ENCODE assay signal across 22 cellular contexts in the genomic region with DNA sequence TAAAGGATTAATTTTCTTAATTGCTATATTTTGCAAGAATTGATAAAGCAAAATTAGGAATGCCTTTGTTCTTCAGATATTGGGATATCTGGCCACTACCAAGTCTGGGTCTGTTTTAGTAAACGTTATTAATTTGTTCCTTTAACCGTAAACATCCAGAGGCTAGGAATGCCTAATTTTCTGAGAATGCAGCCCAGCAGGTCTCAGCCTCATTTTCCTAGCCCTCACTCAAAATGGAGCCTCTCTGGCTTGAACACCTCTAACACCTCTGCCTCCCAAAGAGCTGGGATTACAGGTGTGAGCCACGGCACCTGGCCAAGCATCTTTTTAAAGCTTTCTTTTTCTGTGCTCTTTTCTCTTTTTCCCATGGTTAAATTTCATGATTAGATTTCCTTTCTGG. TPM values are rescaled to one million over a fixed set of nuclear protein-coding genes. Genes with fewer than 3 reads are reported as not detected.
DNase-seq lines count a peak whose midpoint lies in the region; ATAC-seq, FAIRE-seq and TF ChIP-seq lines count a peak whose summit lies in the region.
"Had no signal": no experiment of that assay in that cellular context is flagged by ENCODE, and none has a peak within 500 bp of the region (broad histone marks: within the 10 kb centered on the region; RNA-seq: fewer than 3 reads in every experiment).

No MANE protein-coding gene starts in this region.

- H3K36me3 ChIP-seq in H1 (ENCODE audit: control insufficient read depth in 2 of 4, insufficient read depth in 4 of 4, low read length in 3 of 4) (no peaks in the 10 kb centered on the region), trophoblast cell (ENCODE audit: control insufficient read depth in 1 of 2, insufficient read depth in 2 of 2, low read length in 2 of 2) (no peaks in the 10 kb centered on the region)

- H3K27me3 Mint-ChIP-seq in WTC11 (ENCODE audit: low read depth), result no peaks in the 10 kb centered on the region
- H3K27me3 Mint-ChIP-seq: B cell; CD4-positive, alpha-beta T cell had no signal

- no peak for FAIRE-seq in H1 (lab: Jason Lieb, UNC)
- FAIRE-seq: D721Med, GM12891, GM18507 had no signal

- H3K9ac ChIP-seq in H1 (replicated peaks in 1 of 4; ENCODE audit: extremely low read depth in 1 of 4, low read depth in 3 of 4, low read length in 3 of 4) (no peak overlapping the region), trophoblast cell (ENCODE audit: low read length) (no peak overlapping the region)
- H3K9ac ChIP-seq: BLaER1 treated with 17β-estradiol and CSF1 and Interleukin-3, amounts not matched to agents 10 nM and 100 nM had no signal

- 86% methylated on average over 3 of the region's 3 CpGs; no CpG with 5 or more reads in 1 of the 2 experiments for WGBS in H1 (ENCODE audit: extremely low coverage in 1 of 2, insufficient coverage in 1 of 2, insufficient read length in 1 of 2, insufficient replicate concordance in 2 of 2, low coverage in 1 of 2, low lambda C conversion rate in 2 of 2, missing lambda C conversion rate in 1 of 2), 2 experiments
- WGBS in trophoblast cell (ENCODE audit: extremely low coverage, insufficient coverage, insufficient read length), result no CpG with 5 or more reads among the region's 3 CpGs

- no peak overlapping the region for H4K12ac ChIP-seq in trophoblast cell (ENCODE audit: low read depth, low read length)

- H2BK12ac ChIP-seq in H1 (ENCODE audit: low read depth, low read length) (no peak overlapping the region), trophoblast cell (ENCODE audit: low read length) (no peak overlapping the region)

- no peaks in the 10 kb centered on the region; the same call in 1 of the 2 replicates for H3K23me2 ChIP-seq in H1 (ENCODE audit: low read depth, low read length)

- H3K79me2 ChIP-seq in H1 (ENCODE audit: control insufficient read depth in 1 of 2, insufficient read depth in 2 of 2, low read length in 2 of 2) (peaks cover 0 to 13% of the 10 kb centered on the region in 2 experiments; a peak in 2 of 4 replicates), trophoblast cell (ENCODE audit: control insufficient read depth, insufficient read depth, low read length, poor library complexity) (no peaks in the 10 kb centered on the region)

- ATAC-seq in WTC11, result no peak
- no peak for ATAC-seq in esophagus mucosa
- ATAC-seq: A549; CD8-positive, alpha-beta T cell had no signal

- TF ChIP-seq POLR2A in H1 (IDR thresholded peaks at IDR 0.05; ENCODE audit: control extremely low read depth in 1 of 2, low read depth in 2 of 2, low read length in 2 of 2), result no peak

- no peak overlapping the region for H2BK120ac ChIP-seq in H1 (replicated peaks; ENCODE audit: low read depth, low read length)
- H2BK120ac ChIP-seq in trophoblast cell (ENCODE audit: insufficient read depth, low read length, poor library complexity), result no peak overlapping the region

- no peak overlapping the region for H3K4ac ChIP-seq in H1 (replicated peaks; ENCODE audit: insufficient read length, low read depth, low read length)
- H3K4ac ChIP-seq in trophoblast cell (ENCODE audit: low read depth, low read length), result no peak overlapping the region

- H3K9me3 ChIP-seq in H1 (ENCODE audit: insufficient read depth in 2 of 2, low read depth in 1 of 2, low read length in 1 of 2) (no peaks in the 10 kb centered on the region), trophoblast cell (ENCODE audit: insufficient read depth, low read depth, low read length) (no peaks in the 10 kb centered on the region)
- H3K9me3 ChIP-seq: A549, Caco-2 had no signal

- H2BK20ac ChIP-seq in H1 (ENCODE audit: low read length), result no peak overlapping the region

- H2AK5ac ChIP-seq in H1 (ENCODE audit: low read depth, low read length) (no peak overlapping the region), trophoblast cell (ENCODE audit: low read length) (no peak overlapping the region)

- TF ChIP-seq RAD21 in H1 (IDR thresholded peaks at IDR 0.05 in 1 of 2, conservative IDR thresholded peaks at IDR 0.05 in 1 of 2; ENCODE audit: low read depth in 2 of 2, low read length in 2 of 2), result no peak

- no peak overlapping the region for H4K8ac ChIP-seq in H1 (ENCODE audit: extremely low read depth, insufficient read depth, low read length)
- no peak overlapping the region for H4K8ac ChIP-seq in trophoblast cell (ENCODE audit: low read depth, low read length)

- H3K36me3 Mint-ChIP-seq in WTC11, result no peaks in the 10 kb centered on the region

- no peak overlapping the region for H2AFZ ChIP-seq in H1 (ENCODE audit: low read length)
- no peak overlapping the region for H2AFZ ChIP-seq in trophoblast cell (ENCODE audit: insufficient read depth, low read length, poor library complexity)

- no peaks in the 10 kb centered on the region for H4K20me1 ChIP-seq in H1 (replicated peaks in 1 of 2; ENCODE audit: control insufficient read depth in 1 of 2, insufficient read depth in 2 of 2, low read length in 2 of 2)

- H3K4me1 ChIP-seq in H1 (replicated peaks in 1 of 4; ENCODE audit: control insufficient read depth in 3 of 4, insufficient read depth in 4 of 4, low read length in 3 of 4) (peaks cover 0 to 3% (median 1%) of the 10 kb centered on the region in 4 experiments; a peak in 2 of 7 replicates), trophoblast cell (ENCODE audit: control insufficient read depth in 1 of 2, insufficient read depth in 2 of 2, low read length in 2 of 2) (peaks cover 5 to 7% of the 10 kb centered on the region in 2 experiments)
- H3K4me1 ChIP-seq: A549; BLaER1 treated with 17β-estradiol and CSF1 and Interleukin-3, amounts not matched to agents 10 nM and 100 nM had no signal

- no peak overlapping the region for H4K91ac ChIP-seq in H1 (replicated peaks; ENCODE audit: insufficient read length, low read length)
- H4K91ac ChIP-seq in trophoblast cell (ENCODE audit: low read depth, low read length), result no peak overlapping the region

- no peak for TF ChIP-seq EP300 in H1 (IDR thresholded peaks at IDR 0.05; ENCODE audit: borderline replicate concordance in 1 of 2, low read depth in 2 of 2, low read length in 2 of 2)

- POLR2A ChIA-PET in WTC11 (lab: Charles Lee), result no interaction called here
- POLR2A ChIA-PET in H1 (lab: Charles Lee; ENCODE audit: partially characterized antibody), result no interaction called here

- H3K18ac ChIP-seq in H1 (ENCODE audit: extremely low read depth, low read length) (no peak overlapping the region), trophoblast cell (ENCODE audit: low read length) (no peak overlapping the region)

- H3K4me2 ChIP-seq in H1 (ENCODE audit: insufficient read depth in 1 of 2, low read depth in 2 of 2, low read length in 2 of 2) (no peak overlapping the region), trophoblast cell (ENCODE audit: low read length) (peak overlapping the region; percentile 22)
- H3K4me2 ChIP-seq: A549; BLaER1 treated with 17β-estradiol and CSF1 and Interleukin-3, amounts not matched to agents 10 nM and 100 nM had no signal

- peaks cover 17% of the 10 kb centered on the region for H3K4me1 Mint-ChIP-seq in WTC11

- H3K9me3 Mint-ChIP-seq in WTC11, result no peaks in the 10 kb centered on the region
- H3K9me3 Mint-ChIP-seq: CD4-positive, alpha-beta T cell; CD8-positive, alpha-beta T cell had no signal

- no peak overlapping the region for H3K14ac ChIP-seq in H1 (ENCODE audit: insufficient read length)
- H3K14ac ChIP-seq in trophoblast cell (ENCODE audit: low read length), result no peak overlapping the region

- TF ChIP-seq CTCF in WTC11 (IDR thresholded peaks at IDR 0.05), result no peak
- no peak for TF ChIP-seq CTCF in H1 (IDR thresholded peaks at IDR 0.05; ENCODE audit: control extremely low read depth in 1 of 3, insufficient read depth in 1 of 3, low read depth in 1 of 3, low read length in 3 of 3)

- H3K27ac Mint-ChIP-seq in WTC11, result peak overlapping the region; percentile 45; the same call in 1 of the 2 replicates
- H3K27ac Mint-ChIP-seq: B cell; CD4-positive, alpha-beta T cell; CD8-positive, alpha-beta T cell had no signal

- no peak overlapping the region for H4K5ac ChIP-seq in H1 (ENCODE audit: insufficient read length, low read depth, low read length)

- H2BK5ac ChIP-seq in H1 (ENCODE audit: low read depth, low read length) (no peak overlapping the region), trophoblast cell (ENCODE audit: low read depth, low read length, poor library complexity) (no peak overlapping the region)

- no peak overlapping the region for H3K4me3 Mint-ChIP-seq in WTC11
- H3K4me3 Mint-ChIP-seq: B cell; CD4-positive, alpha-beta T cell; CD8-positive, alpha-beta T cell had no signal

- H3K4me3 ChIP-seq in H1 (ENCODE audit: extremely low read depth in 1 of 4, insufficient read depth in 2 of 4, low read depth in 3 of 4, low read length in 4 of 4), result no peak overlapping the region
- H3K4me3 ChIP-seq in trophoblast cell (ENCODE audit: low read depth, low read length), result no peak overlapping the region
- H3K4me3 ChIP-seq: A549; BLaER1 treated with 17β-estradiol and CSF1 and Interleukin-3, amounts not matched to agents 10 nM and 100 nM had no signal

- CTCF ChIA-PET in WTC11 (lab: Charles Lee) (no interaction called here), H1 (lab: Charles Lee; ENCODE audit: partially characterized antibody) (no interaction called here)

- H3K56ac ChIP-seq in H1 (replicated peaks; ENCODE audit: insufficient read length, low read depth, low read length), result no peak overlapping the region

- no peak overlapping the region for H2BK15ac ChIP-seq in H1 (ENCODE audit: low read length)

- no peak overlapping the region for H3K27ac ChIP-seq in H1 (ENCODE audit: low read depth, low read length)
- H3K27ac ChIP-seq in trophoblast cell (ENCODE audit: low read depth, low read length), result no peak overlapping the region
- H3K27ac ChIP-seq: 22Rv1; A549; BLaER1 treated with 17β-estradiol and CSF1 and Interleukin-3, amounts not matched to agents 10 nM and 100 nM; C4-2B had no signal

- no peaks in the 10 kb centered on the region for H3K27me3 ChIP-seq in H1 (replicated peaks in 1 of 4; ENCODE audit: control insufficient read depth in 3 of 4, extremely low read depth in 1 of 4, insufficient read depth in 3 of 4, low read length in 3 of 4)
- H3K27me3 ChIP-seq in trophoblast cell (ENCODE audit: insufficient read depth, low read length), result no peaks in the 10 kb centered on the region
- H3K27me3 ChIP-seq: BLaER1 treated with 17β-estradiol and CSF1 and Interleukin-3, amounts not matched to agents 10 nM and 100 nM had no signal

- H3K23ac ChIP-seq in H1 (ENCODE audit: insufficient read length) (no peak overlapping the region), trophoblast cell (ENCODE audit: low read length) (no peak overlapping the region)

- peak; percentile 69 for DNase-seq in ELF-1 (ENCODE audit: low read depth, low spot score)
- DNase-seq in WTC11 (ENCODE audit: low spot score), result no peak
- DNase-seq in H1 (ENCODE audit: low read depth in 1 of 2, low spot score in 2 of 2), result no peak
- DNase-seq in trophoblast cell, result peak; percentile 77 to 88
- DNase-seq in H4 (ENCODE audit: low spot score), result no peak
- no peak for DNase-seq in central memory CD4-positive, alpha-beta T cell
- DNase-seq: AML-193; Calu3; CD4-positive, alpha-beta T cell; CD8-positive, alpha-beta T cell; DMS79 treated with DMSO at 0.1 percent for 48 hours; GDM1 had no signal

- H3K79me1 ChIP-seq in H1 (ENCODE audit: low read depth, low read length) (no peaks in the 10 kb centered on the region), trophoblast cell (ENCODE audit: low read length) (no peaks in the 10 kb centered on the region)

RNA-seq across cellular contexts. Expression of a gene that starts 18.4 kb away (rescaled TPM):
- total RNA-seq in WTC11 (2021) (28.4 to 35.8 TPM (median 30.9 TPM) in 3 replicates), esophagus mucosa (14.3 TPM)
- total RNA-seq in H1 (2021; fragmentation: NEBNext Ultra II Directional; extraction: Animal tissue kit (Norgen Biotek cat#: 25700)), result 24.8 and 31.3 TPM in 2 replicates
- polyA plus RNA-seq in H1 (2011; rRNA removed), result 9.3 and 19.1 TPM in 2 replicates
- polyA plus RNA-seq in H1 (2011; cell fraction: cytosol; rRNA removed), result 21.6 TPM
- polyA plus RNA-seq in H1 (2011; cell fraction: nucleus; rRNA removed), result 17.0 TPM
- polyA plus RNA-seq in H1 (2012, experiment 1 of 2), result 9.0 to 21.6 TPM (median 15.5 TPM) in 4 replicates
- 1.7 TPM for polyA plus RNA-seq in H1 (2012, experiment 2 of 2)
- polyA plus RNA-seq in H1 (2013, experiment 1 of 2), result 15.6 TPM
- polyA plus RNA-seq in H1 (2013, experiment 2 of 2), result 18.2 TPM
- polyA minus RNA-seq in H1 (2011; rRNA and poly(A)+ RNA removed), result 32.6 and 32.7 TPM in 2 replicates
- 15.9 TPM for polyA minus RNA-seq in H1 (2011; cell fraction: cytosol; rRNA and poly(A)+ RNA removed)
- 115 TPM for polyA minus RNA-seq in H1 (2011; cell fraction: nucleus; rRNA and poly(A)+ RNA removed)
- polyA plus RNA-seq in trophoblast cell (2013), result 16.4 and 19.8 TPM in 2 replicates
- 26.1 and 26.3 TPM in 2 replicates for total RNA-seq in H4 (2014; rRNA removed; shearing (Covaris generic))

Comparison
In these comparisons a context has a peak if more than half of its experiments do, and no peak if none do; other contexts are left out.
1. DNase-seq: peak in ELF-1 (single experiment) and trophoblast cell (2 of 2); none in WTC11 (single experiment), H1 (0 of 2), H4 (single experiment) and central memory CD4-positive, alpha-beta T cell (single experiment).